ENCODE assay signal across 3 cellular contexts in genomic region chr22:32123657-32124056, GRCh38.
TF ChIP-seq lines count a peak whose summit lies in the region.

No MANE protein-coding gene starts in this region.

TF ChIP-seq in Ishikawa, 13 proteins besides CTCF, POLR2A, EP300 and RAD21:
- no peak for TF ChIP-seq REST (IDR thresholded peaks at IDR 0.05; ENCODE audit: low read depth)
- TF ChIP-seq ZBTB7A (IDR thresholded peaks at IDR 0.05; ENCODE audit: low read depth) = no peak
- TF ChIP-seq TEAD4 (IDR thresholded peaks at IDR 0.05) = no peak
- no peak for TF ChIP-seq CREB1 (IDR thresholded peaks at IDR 0.05; ENCODE audit: low read depth)
- no peak for TF ChIP-seq NFIC (IDR thresholded peaks at IDR 0.05)
- no peak for TF ChIP-seq CEBPB (IDR thresholded peaks at IDR 0.05)
- no peak for TF ChIP-seq EGR1 (IDR thresholded peaks at IDR 0.05)

TF ChIP-seq in WTC11, 78 proteins besides CTCF, POLR2A, EP300 and RAD21 (continued from another document):
- TF ChIP-seq ZNF532 (CRISPR knock-in tag; IDR thresholded peaks at IDR 0.05; ENCODE audit: borderline replicate concordance) (no peak), NR3C1 (CRISPR knock-in tag; conservative IDR thresholded peaks at IDR 0.05; ENCODE audit: low read depth) (no peak)

TF ChIP-seq in HepG2, 621 proteins besides CTCF, POLR2A, EP300 and RAD21 (continued from another document):
- TF ChIP-seq ZNF281 (CRISPR knock-in tag; IDR thresholded peaks at IDR 0.05; ENCODE audit: borderline replicate concordance) (no peak), ATF7 (IDR thresholded peaks at IDR 0.05) (no peak), ATF7 (CRISPR knock-in tag; IDR thresholded peaks at IDR 0.05) (no peak), HOXD1 (CRISPR knock-in tag; IDR thresholded peaks at IDR 0.05) (no peak), AKAP8 (CRISPR knock-in tag; IDR thresholded peaks at IDR 0.05) (no peak), ZBTB33 (CRISPR knock-in tag; IDR thresholded peaks at IDR 0.05) (no peak), ZNF33B (CRISPR knock-in tag; IDR thresholded peaks at IDR 0.05) (no peak), MBNL3 (CRISPR knock-in tag; conservative IDR thresholded peaks at IDR 0.05) (no peak), ZNF407 (CRISPR knock-in tag; IDR thresholded peaks at IDR 0.05; ENCODE audit: not compliant biosample characterization) (no peak), ZNF678 (CRISPR knock-in tag; IDR thresholded peaks at IDR 0.05) (no peak), ZNF121 (CRISPR knock-in tag; IDR thresholded peaks at IDR 0.05) (no peak), ZNF432 (CRISPR knock-in tag; IDR thresholded peaks at IDR 0.05; ENCODE audit: borderline replicate concordance) (no peak), ZNF546 (CRISPR knock-in tag; conservative IDR thresholded peaks at IDR 0.05) (no peak), SIN3B (IDR thresholded peaks at IDR 0.05; ENCODE audit: low read length) (no peak), ZNF234 (CRISPR knock-in tag; conservative IDR thresholded peaks at IDR 0.05) (no peak), RNF2 (conservative IDR thresholded peaks at IDR 0.05; ENCODE audit: low read depth) (no peak), RORA (CRISPR knock-in tag; IDR thresholded peaks at IDR 0.05) (no peak), ZNF704 (CRISPR knock-in tag; IDR thresholded peaks at IDR 0.05; ENCODE audit: borderline replicate concordance) (no peak), MAF1 (CRISPR knock-in tag; IDR thresholded peaks at IDR 0.05; ENCODE audit: borderline replicate concordance) (no peak)
TF ChIP-seq in HepG2: peak in this region for 0.
